Comparison of ENCODE assay signal across 13 cellular contexts in genomic region chr11:117830072-117830471, GRCh38. TPM values are rescaled to one million over a fixed set of nuclear protein-coding genes. Genes with fewer than 3 reads are reported as not detected.
A peak's percentile ranks its signal among the peaks of the same experiment; 100 is the strongest.
DNase-seq lines count a peak whose midpoint lies in the region; ATAC-seq, FAIRE-seq and TF ChIP-seq lines count a peak whose summit lies in the region.
"Had no signal": no experiment of that assay in that cellular context is flagged by ENCODE, and none has a peak within 500 bp of the region (broad histone marks: within the 10 kb centered on the region; RNA-seq: fewer than 3 reads in every experiment).

No MANE protein-coding gene starts in this region.

- TF ChIP-seq EP300 in ovary (IDR thresholded peaks at IDR 0.05): no peak

- 80 to 84% (median 84%) methylated on average over 14 of the region's 14 CpGs for WGBS in ovary, 3 donors

- no peak for ATAC-seq in CD4-positive, alpha-beta T cell (ENCODE audit: poor library complexity)
- ATAC-seq in GM19035 (IDR thresholded peaks at IDR 0.05; ENCODE audit: unreplicated experiment): no peak
- ATAC-seq: gastrocnemius medialis, psoas muscle had no signal

- H3K27me3 ChIP-seq in CD4-positive, alpha-beta T cell (ENCODE audit: control insufficient read depth, insufficient read depth, low read length): no peaks in the 10 kb centered on the region
- H3K27me3 ChIP-seq in astrocyte (ENCODE audit: insufficient read depth, low read length): peaks cover 5% of the 10 kb centered on the region
- no peaks in the 10 kb centered on the region for H3K27me3 ChIP-seq in ovary
- H3K27me3 ChIP-seq: gastrocnemius medialis had no signal

- H3K4me1 ChIP-seq in astrocyte (ENCODE audit: insufficient read depth, low read length) (peaks cover 13% of the 10 kb centered on the region), ovary (ENCODE audit: insufficient read depth) (peaks cover 16% of the 10 kb centered on the region)

- H3K36me3 Mint-ChIP-seq in CD4-positive, alpha-beta T cell (ENCODE audit: low read depth): no peaks in the 10 kb centered on the region
- H3K36me3 Mint-ChIP-seq in IgD-negative memory B cell (no peaks in the 10 kb centered on the region), astrocyte (ENCODE audit: low read depth, unreplicated experiment) (no peaks in the 10 kb centered on the region)
- H3K36me3 Mint-ChIP-seq: immature natural killer cell had no signal

- intact Hi-C loops in CD4-positive, alpha-beta T cell (cut with DNase I, micrococcal nuclease): no loop called here
- intact Hi-C loops in ovary (cut with DNase I): no loop called here

- H3K36me3 ChIP-seq in astrocyte (ENCODE audit: insufficient read depth, low read length) (no peaks in the 10 kb centered on the region), ovary (no peaks in the 10 kb centered on the region)
- H3K36me3 ChIP-seq: gastrocnemius medialis had no signal

- FAIRE-seq in astrocyte (lab: Jason Lieb, UNC): no peak
- FAIRE-seq: HTR-8/SVneo had no signal

- no peak for TF ChIP-seq CTCF in CD4-positive, alpha-beta T cell (IDR thresholded peaks at IDR 0.05)
- TF ChIP-seq CTCF in astrocyte (IDR thresholded peaks at IDR 0.05; ENCODE audit: insufficient read depth, low read depth, low read length) (no peak), ovary (IDR thresholded peaks at IDR 0.05) (no peak)

- no peaks in the 10 kb centered on the region for H3K9me3 ChIP-seq in CD4-positive, alpha-beta T cell (ENCODE audit: control insufficient read depth, low read length)
- H3K9me3 ChIP-seq in astrocyte (ENCODE audit: insufficient read depth, low read depth, low read length): no peaks in the 10 kb centered on the region
- no peaks in the 10 kb centered on the region for H3K9me3 ChIP-seq in ovary
- H3K9me3 ChIP-seq: gastrocnemius medialis, psoas muscle had no signal

- no peak overlapping the region for H3K9ac ChIP-seq in astrocyte (ENCODE audit: low read length)

- in situ Hi-C loops in KBM-7 (cut with MboI; ENCODE audit: low pct_unique_long_range_greater_than_20kb, low sequenced_read_pairs): loop anchor here (10.0 to 25.0 kb wide), 2 partner anchors 115 to 232 kb away; no protein-coding TSS in a partner anchor

- TF ChIP-seq POLR2A in ovary (IDR thresholded peaks at IDR 0.05): no peak

- CTCF ChIA-PET in CD4-positive, alpha-beta T cell (lab: Charles Lee): interaction anchor here (4.5 kb wide), 1 partner anchor 13 kb away, joined by 18 read pairs; no protein-coding TSS in a partner anchor

- H3K27me3 Mint-ChIP-seq in CD4-positive, alpha-beta T cell: no peaks in the 10 kb centered on the region
- H3K27me3 Mint-ChIP-seq in IgD-negative memory B cell (peaks cover 19% of the 10 kb centered on the region), astrocyte (ENCODE audit: low read depth, unreplicated experiment) (peaks cover 32% of the 10 kb centered on the region)

- no peak overlapping the region for H3K27ac ChIP-seq in CD4-positive, alpha-beta T cell (ENCODE audit: low read depth, low read length)
- no peak overlapping the region for H3K27ac ChIP-seq in astrocyte (ENCODE audit: low read depth, low read length)
- no peak overlapping the region for H3K27ac ChIP-seq in ovary
- H3K27ac ChIP-seq: gastrocnemius medialis, psoas muscle had no signal

- H2AFZ ChIP-seq in astrocyte (ENCODE audit: low read depth, low read length): no peak overlapping the region

- H3K9me3 Mint-ChIP-seq in CD4-positive, alpha-beta T cell: no peaks in the 10 kb centered on the region
- H3K9me3 Mint-ChIP-seq in IgD-negative memory B cell: peaks cover 0 to 2% (median 0%) of the 10 kb centered on the region in 3 donors
- H3K9me3 Mint-ChIP-seq in astrocyte (ENCODE audit: unreplicated experiment): peaks cover 6% of the 10 kb centered on the region
- H3K9me3 Mint-ChIP-seq: immature natural killer cell, mesothelial cell of epicardium had no signal

- POLR2A ChIA-PET in CD4-positive, alpha-beta T cell (lab: Charles Lee): no interaction called here

- peaks cover 47% of the 10 kb centered on the region for H3K4me1 Mint-ChIP-seq in CD4-positive, alpha-beta T cell (ENCODE audit: low read depth)
- H3K4me1 Mint-ChIP-seq in IgD-negative memory B cell: peaks cover 4 to 5% (median 5%) of the 10 kb centered on the region in 3 donors
- peaks cover 13% of the 10 kb centered on the region for H3K4me1 Mint-ChIP-seq in astrocyte (ENCODE audit: low read depth, unreplicated experiment)

- no peak overlapping the region for H3K4me3 Mint-ChIP-seq in CD4-positive, alpha-beta T cell
- no peak overlapping the region for H3K4me3 Mint-ChIP-seq in IgD-negative memory B cell
- H3K4me3 Mint-ChIP-seq in astrocyte (ENCODE audit: unreplicated experiment): peak overlapping the region; percentile 45
- H3K4me3 Mint-ChIP-seq: mesothelial cell of epicardium had no signal

- H4K20me1 ChIP-seq in astrocyte (ENCODE audit: insufficient read depth, low read length): no peaks in the 10 kb centered on the region

- H3K79me2 ChIP-seq in astrocyte (ENCODE audit: insufficient read depth, low read length): no peaks in the 10 kb centered on the region

- DNase-seq in CD4-positive, alpha-beta T cell: no peak
- DNase-seq in astrocyte (ENCODE audit: low read depth) (no peak), ovary (peak in 3 of 5 donors; percentile 14 to 31 (median 15)), NAMALWA (ENCODE audit: low spot score) (no peak), KBM-7 (no peak)
- DNase-seq: gastrocnemius medialis, immature natural killer cell, psoas muscle, SHP77 treated with DMSO at 0.1 percent for 48 hours had no signal

- H3K4me2 ChIP-seq in astrocyte (ENCODE audit: low read length): no peak overlapping the region

- H3K4me3 ChIP-seq in astrocyte (ENCODE audit: insufficient read depth, low read depth, low read length): no peak overlapping the region
- H3K4me3 ChIP-seq in ovary: no peak overlapping the region
- H3K4me3 ChIP-seq: gastrocnemius medialis, psoas muscle had no signal

- peak overlapping the region; percentile 70 for H3K27ac Mint-ChIP-seq in CD4-positive, alpha-beta T cell
- H3K27ac Mint-ChIP-seq in IgD-negative memory B cell: peak overlapping the region; percentile 51 to 73 (median 65)
- no peak overlapping the region for H3K27ac Mint-ChIP-seq in astrocyte (ENCODE audit: unreplicated experiment)
- H3K27ac Mint-ChIP-seq: mesothelial cell of epicardium had no signal

RNA-seq across cellular contexts. Expression of gene FXYD2, which starts 5.5 kb away (rescaled TPM):
- 1 to 10 TPM; 1.7 to 2.1 TPM for total RNA-seq in CD4-positive, alpha-beta T cell
- not detected for polyA plus RNA-seq in IgD-negative memory B cell
- total RNA-seq in astrocyte: not detected in 2 replicates
- total RNA-seq in ovary: 10 to 100 TPM in 5 of 7 donors, 1 to 10 TPM in 2; 3.2 to 23.1 (median 14.7) TPM
- polyA plus RNA-seq in ovary: 1 to 10 TPM; 1.7 to 5.0 TPM

RNA-seq across cellular contexts. Expression of gene DSCAML1, which starts 33.1 kb away (rescaled TPM):
- under 1 TPM; 0.22 to 0.61 TPM for total RNA-seq in CD4-positive, alpha-beta T cell
- polyA plus RNA-seq in IgD-negative memory B cell (not detected), ovary (1 to 10 TPM in 1 of 2 donors, under 1 TPM in 1; 0.77 to 2.2 TPM)
- total RNA-seq in astrocyte (0.16 TPM in 1 of 2 replicates, not detected in the other), ovary (10 to 100 TPM in 5 of 7 donors, 1 to 10 TPM in 2; 2.3 to 16.5 (median 12.7) TPM)
- polyA plus RNA-seq: immature natural killer cell had no signal

RNA-seq across cellular contexts. Expression of gene FXYD6, which starts 46.4 kb away (rescaled TPM):
- not detected for total RNA-seq in CD4-positive, alpha-beta T cell
- not detected for polyA plus RNA-seq in IgD-negative memory B cell
- total RNA-seq in astrocyte: 8.1 and 10.5 TPM in 2 replicates
- 100 to 1,000 TPM; 119 to 322 (median 264) TPM for total RNA-seq in ovary
- 100 to 1,000 TPM; 256 to 445 TPM for polyA plus RNA-seq in ovary
- polyA plus RNA-seq: immature natural killer cell had no signal

Comparison
In these comparisons a context has a peak if more than half of its experiments do, and no peak if none do; other contexts are left out.
1. DNase-seq: peak in ovary (3 of 5); none in CD4-positive, alpha-beta T cell (0 of 10), astrocyte (single experiment), NAMALWA (single experiment) and KBM-7 (single experiment).
2. RNA of gene FXYD6, which starts 46.4 kb away (total RNA-seq): 119 to 322 TPM in ovary; 8.1 to 10.5 TPM in astrocyte and not detected in CD4-positive, alpha-beta T cell; every median in the first group is over 10 times any median in the second.